Comparison of ENCODE assay signal across 8 cellular contexts in genomic region chr19:17080441-17080803, GRCh38. TPM values are rescaled to one million over a fixed set of nuclear protein-coding genes. Genes with fewer than 3 reads are reported as not detected.
DNase-seq lines count a peak whose midpoint lies in the region; ATAC-seq, FAIRE-seq and TF ChIP-seq lines count a peak whose summit lies in the region.

No MANE protein-coding gene starts in this region.

- peak overlapping the region; percentile 9 for H3K4me3 ChIP-seq in astrocyte (ENCODE audit: insufficient read depth, low read depth, low read length)
- H3K4me3 ChIP-seq in tibial artery = peak overlapping the region; percentile 48 to 55

- no peak for FAIRE-seq in astrocyte (lab: Jason Lieb, UNC)

- no peaks in the 10 kb centered on the region for H3K27me3 ChIP-seq in astrocyte (ENCODE audit: insufficient read depth, low read length)
- no peaks in the 10 kb centered on the region for H3K27me3 ChIP-seq in tibial artery

- H3K27ac ChIP-seq in astrocyte (ENCODE audit: low read depth, low read length) = peak overlapping the region; percentile 99
- H3K27ac ChIP-seq in tibial artery = peak overlapping the region; percentile 91 to 98

- TF ChIP-seq CTCF in astrocyte (IDR thresholded peaks at IDR 0.05; ENCODE audit: insufficient read depth, low read depth, low read length) = no peak
- TF ChIP-seq CTCF in tibial artery (IDR thresholded peaks at IDR 0.05) = no peak
- TF ChIP-seq CTCF in endothelial cell (IDR thresholded peaks at IDR 0.05; ENCODE audit: unreplicated experiment) = no peak

- peaks cover 6% of the 10 kb centered on the region for H3K36me3 Mint-ChIP-seq in activated CD4-positive, alpha-beta T cell treated with anti-CD3 and anti-CD28 coated beads, Interleukin-2, amount 10 ng/mL, durations not matched to agents 7 days and 5 days (ENCODE audit: low read depth)
- peaks cover 13% of the 10 kb centered on the region for H3K36me3 Mint-ChIP-seq in astrocyte (ENCODE audit: low read depth, unreplicated experiment)
- peaks cover 3% of the 10 kb centered on the region for H3K36me3 Mint-ChIP-seq in memory B cell
- peaks cover 4% of the 10 kb centered on the region for H3K36me3 Mint-ChIP-seq in endothelial cell (ENCODE audit: low read depth, unreplicated experiment)

- H3K27me3 Mint-ChIP-seq in activated CD4-positive, alpha-beta T cell treated with anti-CD3 and anti-CD28 coated beads, Interleukin-2, amount 10 ng/mL, durations not matched to agents 7 days and 5 days = no peaks in the 10 kb centered on the region
- H3K27me3 Mint-ChIP-seq in astrocyte (ENCODE audit: low read depth, unreplicated experiment) = no peaks in the 10 kb centered on the region
- H3K27me3 Mint-ChIP-seq in memory B cell = no peaks in the 10 kb centered on the region
- H3K27me3 Mint-ChIP-seq in endothelial cell (ENCODE audit: unreplicated experiment) = no peaks in the 10 kb centered on the region

- no peaks in the 10 kb centered on the region for H3K9me3 Mint-ChIP-seq in activated CD4-positive, alpha-beta T cell treated with anti-CD3 and anti-CD28 coated beads, Interleukin-2, amount 10 ng/mL, durations not matched to agents 7 days and 5 days
- H3K9me3 Mint-ChIP-seq in astrocyte (ENCODE audit: unreplicated experiment) (no peaks in the 10 kb centered on the region), memory B cell (no peaks in the 10 kb centered on the region), endothelial cell (ENCODE audit: unreplicated experiment) (no peaks in the 10 kb centered on the region)

- POLR2A ChIA-PET in activated CD4-positive, alpha-beta T cell treated with anti-CD3 and anti-CD28 coated beads, Interleukin-2, amount 10 ng/mL, durations not matched to agents 7 days and 5 days (lab: Charles Lee) = interaction anchor here (0.6 kb wide), 1 partner anchor 304 kb away, joined by 3 read pairs; no protein-coding TSS in a partner anchor

- intact Hi-C loops in tibial artery (cut with DNase I; ENCODE audit: low total_unique reads) = no loop called here

- H3K4me1 Mint-ChIP-seq in activated CD4-positive, alpha-beta T cell treated with anti-CD3 and anti-CD28 coated beads, Interleukin-2, amount 10 ng/mL, durations not matched to agents 7 days and 5 days = peaks cover 50% of the 10 kb centered on the region
- peaks cover 36% of the 10 kb centered on the region for H3K4me1 Mint-ChIP-seq in astrocyte (ENCODE audit: low read depth, unreplicated experiment)
- H3K4me1 Mint-ChIP-seq in memory B cell = peaks cover 53% of the 10 kb centered on the region
- peaks cover 17% of the 10 kb centered on the region for H3K4me1 Mint-ChIP-seq in endothelial cell (ENCODE audit: unreplicated experiment)

- H3K9me3 ChIP-seq in astrocyte (ENCODE audit: insufficient read depth, low read depth, low read length) = no peaks in the 10 kb centered on the region
- no peaks in the 10 kb centered on the region for H3K9me3 ChIP-seq in tibial artery

- ATAC-seq in memory B cell (ENCODE audit: low read depth) = no peak

- H3K36me3 ChIP-seq in astrocyte (ENCODE audit: insufficient read depth, low read length) = peaks cover 7% of the 10 kb centered on the region
- H3K36me3 ChIP-seq in tibial artery = no peaks in the 10 kb centered on the region

- no peak overlapping the region for H2AFZ ChIP-seq in astrocyte (ENCODE audit: low read depth, low read length)

- H3K79me2 ChIP-seq in astrocyte (ENCODE audit: insufficient read depth, low read length) = peaks cover 91% of the 10 kb centered on the region

- CTCF ChIA-PET in activated CD4-positive, alpha-beta T cell treated with anti-CD3 and anti-CD28 coated beads, Interleukin-2, amount 10 ng/mL, durations not matched to agents 7 days and 5 days (lab: Charles Lee) = interaction anchor here (1.1 kb wide), 1 partner anchor 104 kb away, joined by 3 read pairs; no protein-coding TSS in a partner anchor

- H3K4me1 ChIP-seq in astrocyte (ENCODE audit: insufficient read depth, low read length) (peaks cover 35% of the 10 kb centered on the region), tibial artery (peaks cover 0 to 90% (median 60%) of the 10 kb centered on the region in 4 donors)

- peak overlapping the region; percentile 73 for H3K9ac ChIP-seq in astrocyte (ENCODE audit: low read length)

- DNase-seq in activated CD4-positive, alpha-beta T cell treated with anti-CD3 and anti-CD28 coated beads, Interleukin-2, amount 10 ng/mL, durations not matched to agents 7 days and 5 days = no peak
- no peak for DNase-seq in activated CD4-positive, alpha-beta T cell treated with anti-CD3 and anti-CD28 coated beads, Interleukin-2, amount 50 U/mL, for 1 hour
- DNase-seq in astrocyte (ENCODE audit: low read depth) = no peak
- no peak for DNase-seq in memory B cell (ENCODE audit: low spot score in 2 of 2)
- DNase-seq in tibial artery = no peak
- DNase-seq in endothelial cell (ENCODE audit: low spot score) = no peak
- DNase-seq in NCI-H2227 treated with DMSO at 0.1 percent for 48 hours (lab: John Stamatoyannopoulos, UW) = no peak
- no peak for DNase-seq in NCI-H524 (lab: John Stamatoyannopoulos, UW)

- H3K4me3 Mint-ChIP-seq in activated CD4-positive, alpha-beta T cell treated with anti-CD3 and anti-CD28 coated beads, Interleukin-2, amount 10 ng/mL, durations not matched to agents 7 days and 5 days = peak overlapping the region; percentile 51
- H3K4me3 Mint-ChIP-seq in astrocyte (ENCODE audit: unreplicated experiment) (peak overlapping the region; percentile 78), memory B cell (peak overlapping the region; percentile 84), endothelial cell (ENCODE audit: unreplicated experiment) (no peak overlapping the region)

- peak overlapping the region; percentile 68 for H3K4me2 ChIP-seq in astrocyte (ENCODE audit: low read length)

- peak overlapping the region; percentile 80 for H3K27ac Mint-ChIP-seq in activated CD4-positive, alpha-beta T cell treated with anti-CD3 and anti-CD28 coated beads, Interleukin-2, amount 10 ng/mL, durations not matched to agents 7 days and 5 days
- H3K27ac Mint-ChIP-seq in astrocyte (ENCODE audit: unreplicated experiment) = peak overlapping the region; percentile 96
- peak overlapping the region; percentile 89 for H3K27ac Mint-ChIP-seq in memory B cell
- H3K27ac Mint-ChIP-seq in endothelial cell (ENCODE audit: unreplicated experiment) = no peak overlapping the region

- H4K20me1 ChIP-seq in astrocyte (ENCODE audit: insufficient read depth, low read length) = peaks cover 69% of the 10 kb centered on the region

RNA-seq across cellular contexts. Expression of gene MYO9B, which starts 4.8 kb away (rescaled TPM):
- total RNA-seq in activated CD4-positive, alpha-beta T cell treated with anti-CD3 and anti-CD28 coated beads, Interleukin-2, amount 10 ng/mL, durations not matched to agents 7 days and 5 days = 100 to 1,000 TPM; 217 to 218 TPM
- total RNA-seq in astrocyte (117 and 123 TPM in 2 replicates), endothelial cell (ENCODE audit: unreplicated experiment) (62.4 TPM)

RNA-seq across cellular contexts. Expression of gene HAUS8, which starts 5.2 kb away (rescaled TPM):
- total RNA-seq in activated CD4-positive, alpha-beta T cell treated with anti-CD3 and anti-CD28 coated beads, Interleukin-2, amount 10 ng/mL, durations not matched to agents 7 days and 5 days = 10 to 100 TPM; 46.3 to 47.4 TPM
- total RNA-seq in astrocyte = 5.6 and 7.6 TPM in 2 replicates
- 6.9 TPM for total RNA-seq in endothelial cell (ENCODE audit: unreplicated experiment)

RNA-seq across cellular contexts. Expression of gene CPAMD8, which starts 53.8 kb away (rescaled TPM):
- under 1 TPM; 0.22 to 0.60 TPM for total RNA-seq in activated CD4-positive, alpha-beta T cell treated with anti-CD3 and anti-CD28 coated beads, Interleukin-2, amount 10 ng/mL, durations not matched to agents 7 days and 5 days
- total RNA-seq in astrocyte (1.4 and 1.9 TPM in 2 replicates), endothelial cell (ENCODE audit: unreplicated experiment) (4.8 TPM)
